Comparison of ENCODE assay signal across 12 cellular contexts in genomic region chr14:27739657-27740156, GRCh38.
"Had no signal": no experiment of that assay in that cellular context is flagged by ENCODE, and none has a peak within 500 bp of the region (broad histone marks: within the 10 kb centered on the region; RNA-seq: fewer than 3 reads in every experiment).

No MANE protein-coding gene starts in this region.

- H3K4me3 ChIP-seq: coronary artery, skin epidermis, stomach had no signal

- H3K4me1 ChIP-seq: foreskin keratinocyte, stomach had no signal

- H3K36me3 ChIP-seq: stomach had no signal

- DNase-seq: activated CD4-positive, alpha-beta T cell treated with anti-CD3 and anti-CD28 coated beads, Interleukin-2, amount 50 U/mL, for 1 hour; activated naive CD4-positive, alpha-beta T cell treated with anti-CD3 and anti-CD28 coated beads, Interleukin-2, amount 50 U/mL, for 16 hours; caudate nucleus; effector CD4-positive, alpha-beta T cell; foreskin keratinocyte; left cardiac atrium; natural killer cell; posterior cingulate gyrus; stimulated activated CD4-positive, alpha-beta T cell treated with anti-CD3 and anti-CD28 coated beads, Interleukin-4, amount 100 ng/mL, for 4 hours; stomach had no signal

- ATAC-seq: foreskin keratinocyte, left cardiac atrium, natural killer cell had no signal

- H3K27me3 ChIP-seq: foreskin keratinocyte, stomach had no signal

- H3K27ac ChIP-seq: coronary artery, foreskin keratinocyte, skin epidermis, stomach had no signal
